ENCODE assay signal across 10 cellular contexts in the genomic region with DNA sequence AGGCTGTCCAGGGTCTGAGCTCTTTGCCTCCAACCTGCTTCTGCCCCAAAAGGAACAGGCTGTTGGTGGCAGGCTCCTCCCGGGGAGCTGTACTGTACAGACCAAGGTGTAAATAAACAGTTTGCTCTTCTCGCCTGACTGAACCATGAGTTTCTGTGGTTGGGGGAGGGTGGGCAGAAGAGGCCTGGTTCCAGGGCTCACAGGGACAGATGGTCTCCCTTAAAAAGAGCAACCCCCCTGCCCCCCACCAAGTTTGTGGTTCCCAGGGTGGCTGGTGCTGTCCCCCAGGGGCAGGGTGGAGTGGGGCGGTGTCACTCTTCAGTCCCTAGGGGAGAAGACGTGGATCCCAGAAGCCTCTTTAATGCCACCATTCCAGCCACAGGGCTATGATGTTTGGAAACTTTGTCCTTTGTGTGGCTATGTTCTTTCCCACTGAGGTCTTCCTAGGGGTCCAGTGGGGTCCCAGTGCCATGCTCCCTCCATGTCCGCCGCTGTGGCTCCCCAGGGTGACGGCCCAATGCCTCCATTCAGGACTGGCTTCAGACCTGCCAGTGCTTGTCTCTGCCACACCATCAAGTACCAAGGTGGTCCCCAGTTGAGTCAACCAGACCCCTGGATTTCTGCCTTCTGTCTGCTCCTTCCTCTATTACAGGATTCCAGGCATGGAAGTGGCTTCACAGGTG.
DNase-seq lines count a peak whose midpoint lies in the region; ATAC-seq, FAIRE-seq and TF ChIP-seq lines count a peak whose summit lies in the region.
"Had no signal": no experiment of that assay in that cellular context is flagged by ENCODE, and none has a peak within 500 bp of the region (broad histone marks: within the 10 kb centered on the region; RNA-seq: fewer than 3 reads in every experiment).

No MANE protein-coding gene starts in this region.

- TF ChIP-seq POLR2A in GM12892 (IDR thresholded peaks at IDR 0.05; ENCODE audit: low read depth, low read length) = no peak

- no peak overlapping the region for H3K4me3 Mint-ChIP-seq in T-helper 2 cell treated with Interferon-gamma antibody and Interleukin-4, amounts not matched to agents 5 μg/mL and 100 μg/mL, for 36 hours
- no peak overlapping the region for H3K4me3 Mint-ChIP-seq in osteocyte (ENCODE audit: unreplicated experiment)

- FAIRE-seq in GM12892 (lab: Jason Lieb, UNC) = peak; percentile 70
- FAIRE-seq: colon had no signal

- peak; percentile 46 for ATAC-seq in GM21528 (IDR thresholded peaks at IDR 0.05; ENCODE audit: low FRiP score, unreplicated experiment)
- ATAC-seq in HG03442 (IDR thresholded peaks at IDR 0.05; ENCODE audit: unreplicated experiment) = peak; percentile 51

- H3K27ac Mint-ChIP-seq in T-helper 2 cell treated with Interferon-gamma antibody and Interleukin-4, amounts not matched to agents 5 μg/mL and 100 μg/mL, for 36 hours = no peak overlapping the region
- H3K27ac Mint-ChIP-seq in osteocyte (ENCODE audit: unreplicated experiment) = no peak overlapping the region

- peak; percentile 59 for DNase-seq in GM12892 (ENCODE audit: insufficient read length)
- DNase-seq in kidney tubule cell (ENCODE audit: low spot score) = peak; percentile 45
- DNase-seq in T-helper 2 cell treated with Interferon-gamma antibody and Interleukin-4, amounts not matched to agents 5 μg/mL and 100 μg/mL, for 36 hours (ENCODE audit: low spot score) = no peak
- no peak for DNase-seq in NCI-H1092 (lab: John Stamatoyannopoulos, UW)
- DNase-seq in osteocyte (ENCODE audit: extremely low spot score, unreplicated experiment) = no peak
- no peak for DNase-seq in medulla oblongata (ENCODE audit: extremely low spot score)
- DNase-seq: activated T-cell treated with anti-CD3 and anti-CD28 coated beads, Interleukin-2, amount 50 U/mL, for 1 hour had no signal

- H3K36me3 Mint-ChIP-seq in T-helper 2 cell treated with Interferon-gamma antibody and Interleukin-4, amounts not matched to agents 5 μg/mL and 100 μg/mL, for 36 hours (ENCODE audit: low read depth) = peaks cover 3% of the 10 kb centered on the region
- no peaks in the 10 kb centered on the region for H3K36me3 Mint-ChIP-seq in osteocyte (ENCODE audit: unreplicated experiment)

- TF ChIP-seq CTCF in osteocyte (IDR thresholded peaks at IDR 0.05) = no peak

- peaks cover 8% of the 10 kb centered on the region for H3K4me1 Mint-ChIP-seq in T-helper 2 cell treated with Interferon-gamma antibody and Interleukin-4, amounts not matched to agents 5 μg/mL and 100 μg/mL, for 36 hours (ENCODE audit: low read depth)
- H3K4me1 Mint-ChIP-seq in osteocyte (ENCODE audit: unreplicated experiment) = peaks cover 5% of the 10 kb centered on the region

- no peaks in the 10 kb centered on the region for H3K27me3 Mint-ChIP-seq in T-helper 2 cell treated with Interferon-gamma antibody and Interleukin-4, amounts not matched to agents 5 μg/mL and 100 μg/mL, for 36 hours (ENCODE audit: low read depth)
- H3K27me3 Mint-ChIP-seq in osteocyte (ENCODE audit: unreplicated experiment) = no peaks in the 10 kb centered on the region

- H3K9me3 Mint-ChIP-seq in T-helper 2 cell treated with Interferon-gamma antibody and Interleukin-4, amounts not matched to agents 5 μg/mL and 100 μg/mL, for 36 hours = no peaks in the 10 kb centered on the region
- no peaks in the 10 kb centered on the region for H3K9me3 Mint-ChIP-seq in osteocyte (ENCODE audit: unreplicated experiment)

Comparison
In these comparisons a context has a peak if more than half of its experiments do, and no peak if none do; other contexts are left out.
1. DNase-seq: peak in GM12892 (single experiment) and kidney tubule cell (single experiment); none in T-helper 2 cell treated with Interferon-gamma antibody and Interleukin-4, amounts not matched to agents 5 μg/mL and 100 μg/mL, for 36 hours (single experiment), NCI-H1092 (single experiment), osteocyte (single experiment) and medulla oblongata (single experiment).